In the genomic region with DNA sequence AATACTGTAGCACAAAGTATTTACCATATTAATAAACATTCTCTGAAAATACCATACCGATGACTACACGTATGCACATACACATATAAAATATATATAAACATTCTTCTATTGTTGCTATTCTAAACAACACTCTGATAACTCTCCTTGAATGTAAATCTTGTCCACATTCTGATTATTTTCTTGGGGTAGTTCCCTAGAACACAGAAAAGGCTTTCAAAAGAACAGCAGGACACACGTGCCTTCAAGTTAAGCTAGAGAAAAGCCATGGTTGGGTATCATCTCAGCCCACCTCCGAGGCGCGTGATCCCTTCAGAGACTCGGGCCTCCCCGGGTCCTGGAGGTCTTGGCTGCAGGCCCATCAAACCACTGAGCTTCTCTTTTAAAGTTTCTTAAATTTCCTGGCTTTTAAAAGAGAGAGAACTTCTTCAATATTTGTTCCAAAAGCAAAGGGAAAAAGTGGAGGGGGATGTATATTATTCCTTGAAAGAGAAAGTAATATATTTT, we compare ENCODE assay signal across 17 cellular contexts.
DNase-seq lines count a peak whose midpoint lies in the region; ATAC-seq and TF ChIP-seq lines count a peak whose summit lies in the region.
"Had no signal": no experiment of that assay in that cellular context is flagged by ENCODE, and none has a peak within 500 bp of the region (broad histone marks: within the 10 kb centered on the region; RNA-seq: fewer than 3 reads in every experiment).

No MANE protein-coding gene starts in this region.

- H3F3A ChIP-seq in PC-3 (ENCODE audit: low read length, unreplicated experiment): no peaks in the 10 kb centered on the region

- H3K27me3 ChIP-seq in ACC112 (ENCODE audit: insufficient read depth, low read length): no peaks in the 10 kb centered on the region
- no peaks in the 10 kb centered on the region for H3K27me3 ChIP-seq in PC-3 (ENCODE audit: low read length)
- peaks cover 0 to 3% (median 0%) of the 10 kb centered on the region in 4 donors for H3K27me3 ChIP-seq in esophagus muscularis mucosa
- H3K27me3 ChIP-seq in osteoblast (ENCODE audit: insufficient read depth, low read length): peaks cover 8% of the 10 kb centered on the region
- peaks cover 7% of the 10 kb centered on the region for H3K27me3 ChIP-seq in CD4-positive, alpha-beta T cell (ENCODE audit: control insufficient read depth, insufficient read depth, low read length)

- DNase-seq in PC-3: peak; percentile 22
- DNase-seq in esophagus muscularis mucosa (ENCODE audit: extremely low spot score): peak; percentile 62
- no peak for DNase-seq in osteoblast (ENCODE audit: insufficient read length, low spot score, missing footprints)
- no peak for DNase-seq in cortex of kidney (lab: John Stamatoyannopoulos, UW)
- DNase-seq in CD4-positive, alpha-beta T cell: no peak
- DNase-seq in kidney tubule cell (ENCODE audit: low spot score): no peak
- DNase-seq: 8988T; C1 segment of cervical spinal cord; Caco-2; CD8-positive, alpha-beta T cell; DMS153; DND-41; GOT3; HFFc6 had no signal

- H3K36me3 Mint-ChIP-seq in CD4-positive, alpha-beta T cell (ENCODE audit: low read depth): no peaks in the 10 kb centered on the region
- H3K36me3 Mint-ChIP-seq: CD8-positive, alpha-beta T cell had no signal

- peaks cover 2% of the 10 kb centered on the region for H3K9me3 Mint-ChIP-seq in CD4-positive, alpha-beta T cell
- H3K9me3 Mint-ChIP-seq: CD8-positive, alpha-beta T cell had no signal

- CTCF ChIA-PET in PC-3 (lab: Charles Lee): no interaction called here
- CTCF ChIA-PET in CD4-positive, alpha-beta T cell (lab: Charles Lee): no interaction called here

- TF ChIP-seq CTCF in PC-3 (conservative IDR thresholded peaks at IDR 0.05; ENCODE audit: low read depth, low read length) (no peak), esophagus muscularis mucosa (IDR thresholded peaks at IDR 0.05) (no peak), osteoblast (IDR thresholded peaks at IDR 0.05; ENCODE audit: extremely low read depth, low read depth, low read length) (no peak)
- TF ChIP-seq CTCF in CD4-positive, alpha-beta T cell (IDR thresholded peaks at IDR 0.05): no peak

- no peak overlapping the region for H3K4me3 Mint-ChIP-seq in CD4-positive, alpha-beta T cell
- H3K4me3 Mint-ChIP-seq: CD8-positive, alpha-beta T cell; HFFc6 had no signal

- H3K9ac ChIP-seq in PC-3 (ENCODE audit: low read length): no peak overlapping the region

- intact Hi-C loops in PC-3 (cut with micrococcal nuclease): no loop called here
- intact Hi-C loops in esophagus muscularis mucosa (cut with DNase I): no loop called here
- intact Hi-C loops in CD4-positive, alpha-beta T cell (cut with DNase I, micrococcal nuclease): no loop called here

- peak overlapping the region; percentile 86 for H2AFZ ChIP-seq in ACC112 (ENCODE audit: low read length, unreplicated experiment)
- no peak overlapping the region for H2AFZ ChIP-seq in PC-3 (ENCODE audit: low read length)
- H2AFZ ChIP-seq in osteoblast (ENCODE audit: low read length): peak overlapping the region; percentile 69

- 50% methylated on average over 8 of the region's 8 CpGs for WGBS in esophagus muscularis mucosa

- H3K9me3 ChIP-seq in PC-3 (ENCODE audit: low read length) (no peaks in the 10 kb centered on the region), esophagus muscularis mucosa (no peaks in the 10 kb centered on the region), osteoblast (ENCODE audit: low read depth, low read length) (no peaks in the 10 kb centered on the region)
- H3K9me3 ChIP-seq in CD4-positive, alpha-beta T cell (ENCODE audit: control insufficient read depth, low read length): no peaks in the 10 kb centered on the region
- H3K9me3 ChIP-seq: HAP-1 had no signal

- ATAC-seq in PC-3: peak; percentile 78
- ATAC-seq in CD4-positive, alpha-beta T cell (ENCODE audit: poor library complexity): no peak
- ATAC-seq: A549; CD8-positive, alpha-beta T cell had no signal

- H4K20me1 ChIP-seq in PC-3 (ENCODE audit: low read length) (no peaks in the 10 kb centered on the region), osteoblast (ENCODE audit: insufficient read depth, low read length) (no peaks in the 10 kb centered on the region)

- H3K4me1 ChIP-seq in ACC112 (ENCODE audit: control insufficient read depth, insufficient read depth, low read length, unreplicated experiment) (no peaks in the 10 kb centered on the region), PC-3 (ENCODE audit: insufficient read depth, low read length) (peaks cover 19% of the 10 kb centered on the region), esophagus muscularis mucosa (no peaks in the 10 kb centered on the region), osteoblast (ENCODE audit: insufficient read depth, low read length) (peaks cover 4% of the 10 kb centered on the region)
- H3K4me1 ChIP-seq: A549, HAP-1 had no signal

- no peak for TF ChIP-seq POLR2A in esophagus muscularis mucosa (IDR thresholded peaks at IDR 0.05; ENCODE audit: low read depth)

- H3K4me1 Mint-ChIP-seq in CD4-positive, alpha-beta T cell (ENCODE audit: low read depth): no peaks in the 10 kb centered on the region

- no TSS peak for BruUV-seq in PC-3 (replicated peaks; lab: Mats Ljungman, UMichigan)

- TF ChIP-seq EP300 in esophagus muscularis mucosa (IDR thresholded peaks at IDR 0.05): no peak

- POLR2A ChIA-PET in PC-3 (lab: Charles Lee; ENCODE audit: unreplicated experiment): no interaction called here
- POLR2A ChIA-PET in CD4-positive, alpha-beta T cell (lab: Charles Lee): no interaction called here

- H3K27me3 Mint-ChIP-seq in CD4-positive, alpha-beta T cell: peaks cover 33% of the 10 kb centered on the region

- no peaks in the 10 kb centered on the region for H3K79me2 ChIP-seq in ACC112 (ENCODE audit: control insufficient read depth, insufficient read depth, low read length, unreplicated experiment)
- H3K79me2 ChIP-seq in PC-3 (ENCODE audit: low read length): no peaks in the 10 kb centered on the region
- no peaks in the 10 kb centered on the region for H3K79me2 ChIP-seq in osteoblast (ENCODE audit: insufficient read depth, low read length)

- H3K36me3 ChIP-seq in ACC112 (ENCODE audit: insufficient read depth, low read length): no peaks in the 10 kb centered on the region
- no peaks in the 10 kb centered on the region for H3K36me3 ChIP-seq in PC-3 (ENCODE audit: low read depth, low read length)
- H3K36me3 ChIP-seq in esophagus muscularis mucosa: no peaks in the 10 kb centered on the region
- H3K36me3 ChIP-seq in osteoblast (ENCODE audit: insufficient read depth, low read length): no peaks in the 10 kb centered on the region
- H3K36me3 ChIP-seq: HAP-1 had no signal

- H3K4me2 ChIP-seq in PC-3 (ENCODE audit: low read length): no peak overlapping the region
- peak overlapping the region; percentile 3 for H3K4me2 ChIP-seq in osteoblast (ENCODE audit: insufficient read depth, low read length)
- H3K4me2 ChIP-seq: A549 had no signal

- H3K27ac ChIP-seq in ACC112 (ENCODE audit: low read depth, low read length): no peak overlapping the region
- no peak overlapping the region for H3K27ac ChIP-seq in PC-3 (ENCODE audit: low read length)
- H3K27ac ChIP-seq in esophagus muscularis mucosa (replicated peaks in 1 of 4): no peak overlapping the region
- no peak overlapping the region for H3K27ac ChIP-seq in osteoblast (ENCODE audit: low read depth, low read length)
- H3K27ac ChIP-seq in CD4-positive, alpha-beta T cell (ENCODE audit: low read depth, low read length): no peak overlapping the region
- H3K27ac ChIP-seq: A549 had no signal

- H3K9me2 ChIP-seq in PC-3 (replicated peaks; ENCODE audit: low read length): no peaks in the 10 kb centered on the region

- H3K27ac Mint-ChIP-seq in CD4-positive, alpha-beta T cell: no peak overlapping the region
- H3K27ac Mint-ChIP-seq: CD8-positive, alpha-beta T cell; HFFc6 had no signal

- H3K4me3 ChIP-seq in ACC112 (ENCODE audit: low read depth, low read length): 0 out of 2 replicates have a peak overlapping the region, but pooled peaks have one; percentile 31
- H3K4me3 ChIP-seq in PC-3 (ENCODE audit: low read length): no peak overlapping the region
- no peak overlapping the region for H3K4me3 ChIP-seq in esophagus muscularis mucosa
- no peak overlapping the region for H3K4me3 ChIP-seq in osteoblast (ENCODE audit: insufficient read depth, low read length)
- H3K4me3 ChIP-seq: A549, HAP-1 had no signal

Comparison
In these comparisons a context has a peak if more than half of its experiments do, and no peak if none do; other contexts are left out.
1. DNase-seq: peak in PC-3 (single experiment) and esophagus muscularis mucosa (single experiment); none in osteoblast (single experiment), cortex of kidney (single experiment), CD4-positive, alpha-beta T cell (0 of 10) and kidney tubule cell (single experiment).